In genomic region chr2:106886916-106887758, GRCh38 we compare ENCODE assay signal across 9 cellular contexts. TPM values are rescaled to one million over a fixed set of nuclear protein-coding genes. Genes with fewer than 3 reads are reported as not detected.
DNase-seq lines count a peak whose midpoint lies in the region; ATAC-seq and TF ChIP-seq lines count a peak whose summit lies in the region.
"Had no signal": no experiment of that assay in that cellular context is flagged by ENCODE, and none has a peak within 500 bp of the region (broad histone marks: within the 10 kb centered on the region; RNA-seq: fewer than 3 reads in every experiment).

No MANE protein-coding gene starts in this region.

- H3K4me3 ChIP-seq in heart right ventricle: peak overlapping the region; percentile 18 to 59 (median 54)
- H3K4me3 ChIP-seq in rectal smooth muscle tissue (ENCODE audit: low read length): peak overlapping the region; percentile 53

- intact Hi-C loops in heart right ventricle (cut with DNase I): no loop called here

- no peak overlapping the region for H3K27ac Mint-ChIP-seq in activated naive CD4-positive, alpha-beta T cell treated with anti-CD3 and anti-CD28 coated beads, Interleukin-2, amount 10 ng/mL, durations not matched to agents 7 days and 5 days

- 1 to 2% methylated on average over 71 of the region's 71 CpGs for WGBS in heart right ventricle, 2 donors

- H3K4me1 ChIP-seq in ES-I3 (ENCODE audit: insufficient read depth, low read length): peaks cover 26% of the 10 kb centered on the region; the same call in 1 of the 2 replicates
- H3K4me1 ChIP-seq in heart right ventricle: peaks cover 2 to 23% (median 8%) of the 10 kb centered on the region in 9 donors
- H3K4me1 ChIP-seq in rectal smooth muscle tissue (ENCODE audit: control insufficient read depth, insufficient read depth, low read length): no peaks in the 10 kb centered on the region

- ATAC-seq in heart right ventricle (peak in 6 of 8 donors; percentile 31 to 67 (median 45)), GM21360 (IDR thresholded peaks at IDR 0.05; ENCODE audit: unreplicated experiment) (no peak), GM21723 (IDR thresholded peaks at IDR 0.05; ENCODE audit: unreplicated experiment) (no peak)

- H3K9me3 ChIP-seq in ES-I3 (ENCODE audit: control insufficient read depth, insufficient read depth, low read length) (no peaks in the 10 kb centered on the region), heart right ventricle (no peaks in the 10 kb centered on the region)

- H3K27me3 ChIP-seq in heart right ventricle (peaks cover 0 to 65% (median 54%) of the 10 kb centered on the region in 7 donors), rectal smooth muscle tissue (ENCODE audit: control insufficient read depth, insufficient read depth, low read length) (peaks cover 2% of the 10 kb centered on the region)

- DNase-seq in RPMI7951 (ENCODE audit: low read depth) (peak; percentile 62), heart right ventricle (peak in 1 of 2 donors; percentile 15), A172 (ENCODE audit: low spot score) (no peak)
- no peak for DNase-seq in activated naive CD4-positive, alpha-beta T cell treated with anti-CD3 and anti-CD28 coated beads, Interleukin-2, amount 10 ng/mL, durations not matched to agents 7 days and 5 days

- H3K27ac ChIP-seq in heart right ventricle (no peak overlapping the region), rectal smooth muscle tissue (ENCODE audit: low read depth, low read length) (no peak overlapping the region)

- no peak for TF ChIP-seq CTCF in heart right ventricle (IDR thresholded peaks at IDR 0.05)

- no peak overlapping the region for H3K4me3 Mint-ChIP-seq in activated naive CD4-positive, alpha-beta T cell treated with anti-CD3 and anti-CD28 coated beads, Interleukin-2, amount 10 ng/mL, durations not matched to agents 7 days and 5 days
- H3K4me3 Mint-ChIP-seq: central memory CD8-positive, alpha-beta T cell had no signal

- H3K4me1 Mint-ChIP-seq in activated naive CD4-positive, alpha-beta T cell treated with anti-CD3 and anti-CD28 coated beads, Interleukin-2, amount 10 ng/mL, durations not matched to agents 7 days and 5 days: peaks cover 4% of the 10 kb centered on the region
- H3K4me1 Mint-ChIP-seq: central memory CD8-positive, alpha-beta T cell had no signal

- no peaks in the 10 kb centered on the region for H3K36me3 ChIP-seq in ES-I3 (ENCODE audit: insufficient read depth, low read length)
- H3K36me3 ChIP-seq in heart right ventricle: no peaks in the 10 kb centered on the region
- H3K36me3 ChIP-seq in rectal smooth muscle tissue (ENCODE audit: control insufficient read depth, insufficient read depth, low read length): no peaks in the 10 kb centered on the region

- H3K9me3 Mint-ChIP-seq in activated naive CD4-positive, alpha-beta T cell treated with anti-CD3 and anti-CD28 coated beads, Interleukin-2, amount 10 ng/mL, durations not matched to agents 7 days and 5 days: no peaks in the 10 kb centered on the region
- H3K9me3 Mint-ChIP-seq: central memory CD8-positive, alpha-beta T cell had no signal

- peaks cover 41% of the 10 kb centered on the region for H3K27me3 Mint-ChIP-seq in activated naive CD4-positive, alpha-beta T cell treated with anti-CD3 and anti-CD28 coated beads, Interleukin-2, amount 10 ng/mL, durations not matched to agents 7 days and 5 days

- H3K36me3 Mint-ChIP-seq in activated naive CD4-positive, alpha-beta T cell treated with anti-CD3 and anti-CD28 coated beads, Interleukin-2, amount 10 ng/mL, durations not matched to agents 7 days and 5 days: no peaks in the 10 kb centered on the region

- CTCF ChIA-PET in activated naive CD4-positive, alpha-beta T cell treated with anti-CD3 and anti-CD28 coated beads, Interleukin-2, amount 10 ng/mL, durations not matched to agents 7 days and 5 days (lab: Charles Lee): no interaction called here

- H3K9ac ChIP-seq in ES-I3 (ENCODE audit: low read depth, low read length) (peak overlapping the region; percentile 87), rectal smooth muscle tissue (ENCODE audit: low read length) (no peak overlapping the region)

RNA-seq across cellular contexts. Expression of gene ST6GAL2, which starts 1.2 kb away (rescaled TPM):
- 28.6 and 34.7 TPM in 2 replicates for total RNA-seq in RPMI7951 (2014; rRNA removed; shearing (Covaris generic))
- total RNA-seq in heart right ventricle: under 1 TPM; 0.12 to 0.72 (median 0.24) TPM
- polyA plus RNA-seq in heart right ventricle: under 1 TPM; 0.15 to 0.23 TPM
- total RNA-seq in A172 (2014; rRNA removed; shearing (Covaris generic)): not detected in 2 replicates

Comparison
In these comparisons a context has a peak if more than half of its experiments do, and no peak if none do; other contexts are left out.
1. ATAC-seq: peak in heart right ventricle (6 of 8); none in GM21360 (single experiment) and GM21723 (single experiment).
2. RNA of gene ST6GAL2, which starts 1.2 kb away (total RNA-seq): 28.6 to 34.7 TPM in RPMI7951; 0.12 to 0.72 TPM in heart right ventricle and not detected in A172; every median in the first group is over 10 times any median in the second.